ENCODE assay signal across 10 cellular contexts in the genomic region with DNA sequence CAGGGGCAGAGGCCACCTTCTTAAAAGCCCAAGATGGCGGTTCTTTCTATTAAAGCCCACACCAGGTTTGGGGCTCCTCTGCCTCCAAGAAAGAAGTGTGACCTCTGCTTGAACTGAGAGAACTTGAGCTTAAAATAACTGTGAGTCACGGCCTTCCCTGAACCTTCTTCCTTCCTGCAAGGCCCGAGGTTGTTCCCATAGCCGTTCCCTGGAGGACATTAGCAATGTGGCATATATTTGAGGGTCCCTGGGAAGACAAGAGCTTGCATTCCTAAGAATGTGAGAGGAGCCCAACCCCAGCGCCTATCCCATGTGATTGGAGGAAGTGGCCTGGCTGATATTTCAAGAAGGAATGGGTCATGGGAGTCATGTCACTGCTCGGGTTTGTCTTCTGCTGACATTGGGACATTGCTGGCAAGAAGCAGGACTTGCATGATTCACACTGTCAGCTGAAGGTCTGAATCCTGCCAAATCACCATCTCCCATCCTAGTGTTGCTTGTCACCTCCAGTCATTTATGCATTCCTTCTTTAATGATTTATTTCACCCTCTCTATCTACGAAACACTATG.
A peak's percentile ranks its signal among the peaks of the same experiment; 100 is the strongest.
DNase-seq lines count a peak whose midpoint lies in the region; ATAC-seq lines count a peak whose summit lies in the region.
"Had no signal": no experiment of that assay in that cellular context is flagged by ENCODE, and none has a peak within 500 bp of the region (broad histone marks: within the 10 kb centered on the region; RNA-seq: fewer than 3 reads in every experiment).

No MANE protein-coding gene starts in this region.

- DNase-seq in GM04503 (ENCODE audit: low read depth): peak; percentile 97
- DNase-seq in SKM-1 (lab: John Stamatoyannopoulos, UW; ENCODE audit: unreplicated experiment): peak; percentile 40
- DNase-seq in Right ventricle myocardium superior: peak; percentile 47
- DNase-seq in putamen (ENCODE audit: low spot score): peak; percentile 7
- DNase-seq in NCI-H524 treated with DMSO at 0.1 percent for 48 hours (lab: John Stamatoyannopoulos, UW): no peak
- DNase-seq in SW480 (ENCODE audit: low spot score): no peak
- no peak for DNase-seq in nucleus accumbens (lab: John Stamatoyannopoulos, UW)
- DNase-seq: posterior cingulate gyrus, T-helper 2 cell had no signal

- intact Hi-C loops in Right ventricle myocardium superior (cut with DNase I): no loop called here

- ATAC-seq in Right ventricle myocardium superior (ENCODE audit: poor library complexity) (peak; percentile 81), GM18909 (IDR thresholded peaks at IDR 0.05; ENCODE audit: poor library complexity, unreplicated experiment) (no peak)

Comparison
In these comparisons a context has a peak if more than half of its experiments do, and no peak if none do; other contexts are left out.
1. DNase-seq: peak in GM04503 (single experiment), SKM-1 (single experiment), Right ventricle myocardium superior (single experiment) and putamen (single experiment); none in NCI-H524 treated with DMSO at 0.1 percent for 48 hours (single experiment), SW480 (single experiment) and nucleus accumbens (0 of 56).